ENCODE assay signal across 11 cellular contexts in genomic region chr7:78151229-78151628, GRCh38.
DNase-seq lines count a peak whose midpoint lies in the region; ATAC-seq, FAIRE-seq and TF ChIP-seq lines count a peak whose summit lies in the region.
"Had no signal": no experiment of that assay in that cellular context is flagged by ENCODE, and none has a peak within 500 bp of the region (broad histone marks: within the 10 kb centered on the region; RNA-seq: fewer than 3 reads in every experiment).

No MANE protein-coding gene starts in this region.

- DNase-seq in DMS 273 treated with DMSO at 0.1 percent for 48 hours (lab: John Stamatoyannopoulos, UW) (peak; percentile 85), NCI-H2029 treated with DMSO at 0.1 percent for 48 hours (lab: John Stamatoyannopoulos, UW) (peak; percentile 38), bronchial epithelial cell (ENCODE audit: low read depth) (peak; percentile 7), osteoblast (ENCODE audit: insufficient read length, low spot score, missing footprints) (peak; percentile 67), DMS53 treated with DMSO at 0.1 percent for 48 hours (lab: John Stamatoyannopoulos, UW; ENCODE audit: unreplicated experiment) (no peak), right lobe of liver (no peak)
- DNase-seq in activated T-cell treated with anti-CD3 and anti-CD28 coated beads, Interleukin-2, amount 50 U/mL, for 72 hours, result no peak
- DNase-seq: spleen, T-helper 9 cell had no signal

- no peaks in the 10 kb centered on the region for H3K27me3 Mint-ChIP-seq in activated T-cell treated with anti-CD3 and anti-CD28 coated beads, Interleukin-2, amount 50 U/mL, for 72 hours (ENCODE audit: low read depth)

- no peaks in the 10 kb centered on the region for H3K36me3 Mint-ChIP-seq in activated T-cell treated with anti-CD3 and anti-CD28 coated beads, Interleukin-2, amount 50 U/mL, for 72 hours (ENCODE audit: insufficient read depth in 2 of 2)

- TF ChIP-seq POLR2A in right lobe of liver (IDR thresholded peaks at IDR 0.05), result no peak

- no peaks in the 10 kb centered on the region for H3K4me1 Mint-ChIP-seq in activated T-cell treated with anti-CD3 and anti-CD28 coated beads, Interleukin-2, amount 50 U/mL, for 72 hours (ENCODE audit: low read depth)

- no peak for FAIRE-seq in bronchial epithelial cell (lab: Jason Lieb, UNC)
- FAIRE-seq: D721Med had no signal

- no peaks in the 10 kb centered on the region for H3K79me2 ChIP-seq in osteoblast (ENCODE audit: insufficient read depth, low read length)

- peaks cover 32% of the 10 kb centered on the region for H3K4me1 ChIP-seq in osteoblast (ENCODE audit: insufficient read depth, low read length)
- no peaks in the 10 kb centered on the region for H3K4me1 ChIP-seq in right lobe of liver
- H3K4me1 ChIP-seq: spleen had no signal

- WGBS in right lobe of liver (ENCODE audit: insufficient coverage, low coverage, low lambda C conversion rate, missing lambda C conversion rate), result 50% methylated on average over 2 of the region's 3 CpGs

- no peaks in the 10 kb centered on the region for H3K27me3 ChIP-seq in bronchial epithelial cell (ENCODE audit: control insufficient read depth, insufficient read depth, low read length)
- H3K27me3 ChIP-seq in osteoblast (ENCODE audit: insufficient read depth, low read length), result no peaks in the 10 kb centered on the region
- no peaks in the 10 kb centered on the region for H3K27me3 ChIP-seq in right lobe of liver
- H3K27me3 ChIP-seq: spleen had no signal

- H3K27ac ChIP-seq in osteoblast (ENCODE audit: low read depth, low read length) (peak overlapping the region; percentile 16), right lobe of liver (no peak overlapping the region)
- H3K27ac ChIP-seq: spleen had no signal

- peak overlapping the region; percentile 5 for H3K4me2 ChIP-seq in osteoblast (ENCODE audit: insufficient read depth, low read length)

- H3K4me3 ChIP-seq in bronchial epithelial cell (ENCODE audit: low read depth, low read length) (no peak overlapping the region), osteoblast (ENCODE audit: insufficient read depth, low read length) (no peak overlapping the region), right lobe of liver (no peak overlapping the region)
- H3K4me3 ChIP-seq: spleen had no signal

- peak overlapping the region; percentile 6 for H2AFZ ChIP-seq in osteoblast (ENCODE audit: low read length)

- no peak overlapping the region for H3K4me3 Mint-ChIP-seq in activated T-cell treated with anti-CD3 and anti-CD28 coated beads, Interleukin-2, amount 50 U/mL, for 72 hours

- H3K9me3 ChIP-seq in osteoblast (ENCODE audit: low read depth, low read length), result no peaks in the 10 kb centered on the region
- H3K9me3 ChIP-seq in right lobe of liver, result no peaks in the 10 kb centered on the region
- H3K9me3 ChIP-seq: spleen had no signal

- no peaks in the 10 kb centered on the region for H3K36me3 ChIP-seq in bronchial epithelial cell (ENCODE audit: control insufficient read depth, insufficient read depth, low read length)
- H3K36me3 ChIP-seq in osteoblast (ENCODE audit: insufficient read depth, low read length), result no peaks in the 10 kb centered on the region
- no peaks in the 10 kb centered on the region for H3K36me3 ChIP-seq in right lobe of liver
- H3K36me3 ChIP-seq: spleen had no signal

- H3K9me3 Mint-ChIP-seq in activated T-cell treated with anti-CD3 and anti-CD28 coated beads, Interleukin-2, amount 50 U/mL, for 72 hours, result peaks cover 0 to 1% of the 10 kb centered on the region in 2 donors

- no peak for TF ChIP-seq CTCF in bronchial epithelial cell (IDR thresholded peaks at IDR 0.05; ENCODE audit: insufficient read depth, low read length, severe bottlenecking)
- TF ChIP-seq CTCF in osteoblast (IDR thresholded peaks at IDR 0.05; ENCODE audit: extremely low read depth, low read depth, low read length), result no peak
- TF ChIP-seq CTCF in right lobe of liver (IDR thresholded peaks at IDR 0.05), result no peak

- no peak for ATAC-seq in activated T-cell treated with anti-CD3 and anti-CD28 coated beads, Interleukin-2, amount 50 U/mL, for 72 hours (replicated peaks in 1 of 2)
- ATAC-seq in right lobe of liver (no peak), HG02588 (IDR thresholded peaks at IDR 0.05; ENCODE audit: unreplicated experiment) (no peak)

- intact Hi-C loops in right lobe of liver (cut with DNase I), result no loop called here

- no peaks in the 10 kb centered on the region for H4K20me1 ChIP-seq in osteoblast (ENCODE audit: insufficient read depth, low read length)

- no peak overlapping the region for H3K27ac Mint-ChIP-seq in activated T-cell treated with anti-CD3 and anti-CD28 coated beads, Interleukin-2, amount 50 U/mL, for 72 hours

Comparison
In these comparisons a context has a peak if more than half of its experiments do, and no peak if none do; other contexts are left out.
1. DNase-seq: peak in DMS 273 treated with DMSO at 0.1 percent for 48 hours (single experiment), NCI-H2029 treated with DMSO at 0.1 percent for 48 hours (single experiment), bronchial epithelial cell (single experiment) and osteoblast (single experiment); none in DMS53 treated with DMSO at 0.1 percent for 48 hours (single experiment), activated T-cell treated with anti-CD3 and anti-CD28 coated beads, Interleukin-2, amount 50 U/mL, for 72 hours (0 of 2) and right lobe of liver (0 of 3).